In the genomic region with DNA sequence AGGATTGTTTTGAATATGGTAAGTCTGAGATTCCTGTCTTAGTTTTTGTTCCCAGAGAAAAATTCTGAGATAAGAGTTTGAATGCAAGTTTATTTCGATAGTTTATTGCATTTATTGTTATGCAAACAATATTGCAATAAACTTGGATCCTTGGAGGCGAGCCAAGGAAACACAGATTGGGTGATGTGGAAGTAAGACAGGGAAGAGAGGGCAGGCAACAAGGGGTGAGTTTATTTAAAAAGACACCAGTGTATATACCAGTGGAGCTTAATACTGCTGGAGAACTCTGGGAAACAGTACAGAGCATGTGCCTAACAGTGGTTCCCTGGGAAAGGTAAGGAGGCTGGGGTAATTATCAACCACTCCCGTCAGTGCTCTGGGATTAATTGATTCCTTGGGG, we compare ENCODE assay signal across 13 cellular contexts.
"Had no signal": no experiment of that assay in that cellular context is flagged by ENCODE, and none has a peak within 500 bp of the region (broad histone marks: within the 10 kb centered on the region; RNA-seq: fewer than 3 reads in every experiment).

No MANE protein-coding gene starts in this region.

- FAIRE-seq: kidney had no signal

- DNase-seq: esophagus squamous epithelium; foreskin fibroblast; kidney; left cardiac atrium; mesendoderm; naive thymus-derived CD8-positive, alpha-beta T cell; posterior cingulate gyrus; stimulated activated CD4-positive, alpha-beta T cell treated with anti-CD3 and anti-CD28 coated beads, Interleukin-2, amount 100 ng/mL, for 24 hours; stimulated activated CD4-positive, alpha-beta T cell treated with anti-CD3 and anti-CD28 coated beads, Interleukin-4, amount 100 ng/mL, for 4 hours; stimulated activated naive B cell treated with anti-CD40 and anti-IgM and Interleukin-4, amounts not matched to agents 10 μg/mL and 1 μg/mL and 100 μg/mL, for 72 hours; stimulated activated naive CD8-positive, alpha-beta T cell treated with anti-CD3 and anti-CD28 coated beads, Interleukin-15, amount 100 ng/mL, for 72 hours; uterus had no signal

- ATAC-seq: left cardiac atrium; naive thymus-derived CD8-positive, alpha-beta T cell; sciatic nerve; stimulated activated naive B cell treated with anti-CD40 and anti-IgM and Interleukin-4, amounts not matched to agents 10 μg/mL and 1 μg/mL and 100 μg/mL, for 72 hours; stimulated activated naive CD8-positive, alpha-beta T cell treated with anti-CD3 and anti-CD28 coated beads, Interleukin-15, amount 100 ng/mL, for 72 hours had no signal
